1 cellular context compared by ENCODE assay signal in the genomic region with DNA sequence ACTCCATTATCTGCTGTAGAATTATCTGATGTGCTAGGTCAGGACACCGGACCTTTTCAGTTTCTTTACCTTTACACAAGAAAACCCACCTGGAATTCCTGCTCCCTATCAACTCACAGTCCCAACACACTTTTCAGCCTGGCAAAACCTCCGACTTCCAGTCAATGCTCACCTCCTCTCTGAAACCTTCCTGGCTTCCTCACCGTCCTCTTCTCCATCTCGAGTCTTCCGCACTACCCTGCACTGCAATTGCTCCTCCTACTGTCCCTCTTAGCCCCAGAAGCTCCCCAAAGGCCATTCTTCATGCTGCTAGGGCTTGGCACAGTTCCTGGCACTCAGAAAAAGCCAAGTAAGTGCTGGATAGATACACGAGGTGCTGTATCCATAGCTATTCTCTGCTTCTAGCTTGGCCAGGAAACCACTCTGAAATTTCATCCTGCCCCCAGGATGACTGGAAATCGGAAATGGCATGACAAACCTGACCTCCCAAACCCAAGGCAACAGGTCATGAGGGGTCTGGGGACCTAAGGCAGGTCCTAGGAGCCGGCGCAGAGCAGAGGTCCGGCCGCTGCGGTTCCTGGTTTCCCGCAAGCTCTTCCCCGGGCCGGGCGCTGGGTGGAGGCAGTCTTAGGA.
TF ChIP-seq lines count a peak whose summit lies in the region.

No MANE protein-coding gene starts in this region.

TF ChIP-seq in HepG2, 621 proteins besides CTCF, POLR2A, EP300 and RAD21:
- TF ChIP-seq RNF219 (CRISPR knock-in tag; IDR thresholded peaks at IDR 0.05), result no peak
- TF ChIP-seq, protein P1, sequence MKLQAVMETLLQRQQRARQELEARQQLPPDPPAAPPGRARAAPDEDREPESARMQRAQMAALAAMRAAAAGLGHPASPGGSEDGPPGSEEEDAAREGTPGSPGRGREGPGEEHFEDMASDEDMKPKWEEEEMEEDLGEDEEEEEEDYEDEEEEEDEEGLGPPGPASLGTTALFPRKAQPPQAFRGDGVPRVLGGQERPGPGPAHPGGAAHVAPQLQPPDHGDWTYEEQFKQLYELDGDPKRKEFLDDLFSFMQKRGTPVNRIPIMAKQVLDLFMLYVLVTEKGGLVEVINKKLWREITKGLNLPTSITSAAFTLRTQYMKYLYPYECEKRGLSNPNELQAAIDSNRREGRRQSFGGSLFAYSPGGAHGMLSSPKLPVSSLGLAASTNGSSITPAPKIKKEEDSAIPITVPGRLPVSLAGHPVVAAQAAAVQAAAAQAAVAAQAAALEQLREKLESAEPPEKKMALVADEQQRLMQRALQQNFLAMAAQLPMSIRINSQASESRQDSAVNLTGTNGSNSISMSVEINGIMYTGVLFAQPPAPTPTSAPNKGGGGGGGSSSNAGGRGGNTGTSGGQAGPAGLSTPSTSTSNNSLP (IDR thresholded peaks at IDR 0.05; ENCODE audit: low read depth, low read length), result no peak
- TF ChIP-seq PRDM15 (CRISPR knock-in tag; IDR thresholded peaks at IDR 0.05), result peak; percentile 77
- TF ChIP-seq, protein P2, sequence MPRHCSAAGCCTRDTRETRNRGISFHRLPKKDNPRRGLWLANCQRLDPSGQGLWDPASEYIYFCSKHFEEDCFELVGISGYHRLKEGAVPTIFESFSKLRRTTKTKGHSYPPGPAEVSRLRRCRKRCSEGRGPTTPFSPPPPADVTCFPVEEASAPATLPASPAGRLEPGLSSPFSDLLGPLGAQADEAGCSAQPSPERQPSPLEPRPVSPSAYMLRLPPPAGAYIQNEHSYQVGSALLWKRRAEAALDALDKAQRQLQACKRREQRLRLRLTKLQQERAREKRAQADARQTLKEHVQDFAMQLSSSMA (CRISPR knock-in tag; IDR thresholded peaks at IDR 0.05), result 0 out of 2 replicates have a peak, but pooled peaks have one; percentile 26
- no peak for TF ChIP-seq ZFP36L1 (CRISPR knock-in tag; IDR thresholded peaks at IDR 0.05)
- TF ChIP-seq SOX6 (IDR thresholded peaks at IDR 0.05), result no peak
- 0 out of 2 replicates have a peak, but pooled peaks have one; percentile 18 for TF ChIP-seq SOX6 (CRISPR knock-in tag; IDR thresholded peaks at IDR 0.05)
- no peak for TF ChIP-seq FOSL2 (CRISPR knock-in tag; IDR thresholded peaks at IDR 0.05)
- peak; percentile 51; the same call in 1 of the 2 replicates for TF ChIP-seq ZNF501 (CRISPR knock-in tag; IDR thresholded peaks at IDR 0.05)
- TF ChIP-seq ZNF605 (CRISPR knock-in tag; IDR thresholded peaks at IDR 0.05), result 0 out of 2 replicates have a peak, but pooled peaks have one; percentile 2
- TF ChIP-seq ZKSCAN5 (CRISPR knock-in tag; IDR thresholded peaks at IDR 0.05), result 0 out of 2 replicates have a peak, but pooled peaks have one; percentile 43
